15 cellular contexts compared by ENCODE assay signal in the genomic region with DNA sequence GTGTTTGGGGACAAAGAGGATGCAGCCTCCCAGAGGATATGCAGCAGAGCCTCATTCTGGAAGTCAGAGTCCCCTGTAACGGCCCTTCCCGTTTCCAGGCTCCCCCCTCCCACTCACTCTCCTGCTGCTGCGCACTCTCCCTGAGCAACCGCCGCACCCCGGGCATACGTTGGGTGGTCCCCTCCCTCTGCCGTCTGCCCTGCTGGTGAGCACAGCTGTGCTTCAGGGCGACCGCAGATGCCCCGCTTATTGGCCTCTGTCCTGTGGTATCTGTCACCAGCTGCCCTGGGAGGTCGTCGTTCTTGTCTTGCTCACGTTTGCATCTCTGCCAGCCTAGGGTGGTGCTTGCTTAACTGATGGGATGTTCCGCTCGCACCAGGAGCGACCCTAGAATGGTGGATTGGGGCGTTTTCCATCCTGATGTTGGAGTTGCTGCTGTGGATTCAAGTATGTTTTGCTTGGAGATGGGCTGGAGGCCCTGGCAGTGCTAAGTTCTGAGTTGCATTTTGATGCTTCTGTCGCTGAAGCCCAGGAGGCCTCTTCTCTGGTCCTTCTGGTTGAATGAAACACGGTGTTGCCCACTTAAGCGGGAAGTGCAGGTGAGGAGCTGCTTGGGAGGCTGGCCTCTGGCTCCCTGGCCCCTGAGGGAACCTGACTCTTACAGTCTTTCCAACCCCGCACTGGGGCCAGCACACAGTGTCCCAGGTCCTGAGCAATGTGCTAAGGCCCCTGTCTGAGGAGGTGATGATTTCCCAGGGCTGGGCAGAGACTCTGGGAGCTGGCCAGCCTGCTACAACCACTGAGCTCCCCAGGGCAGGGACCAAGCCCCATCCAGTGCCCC. TPM values are rescaled to one million over a fixed set of nuclear protein-coding genes. Genes with fewer than 3 reads are reported as not detected.
A peak's percentile ranks its signal among the peaks of the same experiment; 100 is the strongest.
DNase-seq lines count a peak whose midpoint lies in the region; TF ChIP-seq lines count a peak whose summit lies in the region.
"Had no signal": no experiment of that assay in that cellular context is flagged by ENCODE, and none has a peak within 500 bp of the region (broad histone marks: within the 10 kb centered on the region; RNA-seq: fewer than 3 reads in every experiment).

No MANE protein-coding gene starts in this region.

- H4K20me1 ChIP-seq in neural cell (ENCODE audit: insufficient read depth), result no peaks in the 10 kb centered on the region

- H3F3A ChIP-seq in neural cell (ENCODE audit: insufficient read depth, low read length, poor library complexity, severe bottlenecking), result no peaks in the 10 kb centered on the region

- H3K9me3 Mint-ChIP-seq in activated T-helper 2 cell treated with anti-CD3 and anti-CD28 coated beads, Interferon-gamma antibody, Interleukin-2, Interleukin-4, amounts not matched to agents 10 μg/mL and 5 μg/mL and 100 μg/mL, durations not matched to agents 14 hours and 24 hours and 36 hours, result no peaks in the 10 kb centered on the region

- WGBS in mesendoderm (ENCODE audit: extremely low coverage, insufficient coverage, low lambda C conversion rate), result no CpG with 5 or more reads among the region's 22 CpGs

- H2BK15ac ChIP-seq in mesendoderm (replicated peaks; ENCODE audit: low read depth), result no peak overlapping the region

- no peak overlapping the region for H2AFZ ChIP-seq in neural cell (ENCODE audit: low read depth, low read length)

- H3K56ac ChIP-seq in mesendoderm (ENCODE audit: low read length), result no peak overlapping the region

- no peak overlapping the region for H2BK5ac ChIP-seq in mesendoderm (ENCODE audit: low read length)

- no peaks in the 10 kb centered on the region for H3K27me3 Mint-ChIP-seq in activated T-helper 2 cell treated with anti-CD3 and anti-CD28 coated beads, Interferon-gamma antibody, Interleukin-2, Interleukin-4, amounts not matched to agents 10 μg/mL and 5 μg/mL and 100 μg/mL, durations not matched to agents 14 hours and 24 hours and 36 hours (ENCODE audit: low read depth)

- peaks cover 33% of the 10 kb centered on the region for H3K79me1 ChIP-seq in mesendoderm (ENCODE audit: low read length)

- H3K27me3 ChIP-seq in neural cell (ENCODE audit: insufficient read depth, low read depth, low read length) (no peaks in the 10 kb centered on the region), mesendoderm (ENCODE audit: insufficient read depth, low read length, poor library complexity) (no peaks in the 10 kb centered on the region)

- no peak overlapping the region for H3K23ac ChIP-seq in mesendoderm (ENCODE audit: low read length)

- CTCF ChIA-PET in HEK293 (lab: Yijun Ruan, JAX), result interaction anchor here (0.5 to 2.2 kb wide), 4 partner anchors 35 to 325 kb away, joined by 3 to 7 read pairs (median 4); no protein-coding TSS in a partner anchor

- no peaks in the 10 kb centered on the region for H3K9me3 ChIP-seq in HEK293 (ENCODE audit: control insufficient read depth, insufficient read depth, low read depth, low read length)
- H3K9me3 ChIP-seq in neural cell (ENCODE audit: low read length), result no peaks in the 10 kb centered on the region

- TF ChIP-seq EP300 in neural cell (conservative IDR thresholded peaks at IDR 0.05; ENCODE audit: poor library complexity, severe bottlenecking), result no peak

- no peaks in the 10 kb centered on the region for H3K9me2 ChIP-seq in neural cell (ENCODE audit: insufficient read depth, low read length)

- intact Hi-C loops in activated T-helper 2 cell treated with anti-CD3 and anti-CD28 coated beads, Interferon-gamma antibody, Interleukin-2, Interleukin-4, amounts not matched to agents 10 μg/mL and 5 μg/mL and 100 μg/mL, durations not matched to agents 14 hours and 24 hours and 36 hours (cut with micrococcal nuclease), result no loop called here

- H3K36me3 ChIP-seq in HEK293 (ENCODE audit: control insufficient read depth in 2 of 2, insufficient read depth in 1 of 2, low read length in 2 of 2), result peaks cover 0 to 42% of the 10 kb centered on the region in 2 experiments; a peak in 1 of 3 replicates
- H3K36me3 ChIP-seq in neural cell (ENCODE audit: insufficient read depth, low read length), result no peaks in the 10 kb centered on the region
- H3K36me3 ChIP-seq in mesendoderm (ENCODE audit: control insufficient read depth, insufficient read depth, low read length), result no peaks in the 10 kb centered on the region

- peaks cover 59% of the 10 kb centered on the region for H3K79me2 ChIP-seq in neural cell (replicated peaks; ENCODE audit: insufficient read depth, low read length)
- peaks cover 55% of the 10 kb centered on the region for H3K79me2 ChIP-seq in mesendoderm (ENCODE audit: control insufficient read depth, insufficient read depth, low read length)

- H2BK120ac ChIP-seq in mesendoderm (ENCODE audit: low read depth, low read length), result no peak overlapping the region

- no peak overlapping the region for H4K8ac ChIP-seq in mesendoderm (ENCODE audit: low read depth, low read length)

- H3K27ac Mint-ChIP-seq in activated T-helper 2 cell treated with anti-CD3 and anti-CD28 coated beads, Interferon-gamma antibody, Interleukin-2, Interleukin-4, amounts not matched to agents 10 μg/mL and 5 μg/mL and 100 μg/mL, durations not matched to agents 14 hours and 24 hours and 36 hours, result no peak overlapping the region

- H3K18ac ChIP-seq in mesendoderm (ENCODE audit: low read length), result no peak overlapping the region

- H3K27ac ChIP-seq in HEK293 (ENCODE audit: extremely low read depth, low read depth, low read length), result no peak overlapping the region
- H3K27ac ChIP-seq in neural cell (ENCODE audit: low read length), result no peak overlapping the region
- no peak overlapping the region for H3K27ac ChIP-seq in mesendoderm (ENCODE audit: low read depth, low read length)
- H3K27ac ChIP-seq: SK-N-MC had no signal

- POLR2A ChIA-PET in HEK293 (lab: Yijun Ruan, JAX), result interaction anchor here (1.2 kb wide), 1 partner anchor 226 kb away, joined by 7 read pairs; no protein-coding TSS in a partner anchor

- H3K4me3 Mint-ChIP-seq in activated T-helper 2 cell treated with anti-CD3 and anti-CD28 coated beads, Interferon-gamma antibody, Interleukin-2, Interleukin-4, amounts not matched to agents 10 μg/mL and 5 μg/mL and 100 μg/mL, durations not matched to agents 14 hours and 24 hours and 36 hours (ENCODE audit: low read depth), result peak overlapping the region; percentile 37

- peaks cover 20% of the 10 kb centered on the region for H3K4me1 Mint-ChIP-seq in activated T-helper 2 cell treated with anti-CD3 and anti-CD28 coated beads, Interferon-gamma antibody, Interleukin-2, Interleukin-4, amounts not matched to agents 10 μg/mL and 5 μg/mL and 100 μg/mL, durations not matched to agents 14 hours and 24 hours and 36 hours (ENCODE audit: low read depth)

- H2AK5ac ChIP-seq in mesendoderm (ENCODE audit: low read length), result no peak overlapping the region

- DNase-seq in CD1c-positive myeloid dendritic cell (ENCODE audit: extremely low spot score), result peak; percentile 59
- no peak for DNase-seq in activated T-helper 2 cell treated with anti-CD3 and anti-CD28 coated beads, Interferon-gamma antibody, Interleukin-2, Interleukin-4, amounts not matched to agents 10 μg/mL and 5 μg/mL and 100 μg/mL, durations not matched to agents 14 hours and 24 hours and 36 hours (ENCODE audit: low spot score)
- DNase-seq in cerebellum (ENCODE audit: low spot score), result no peak
- DNase-seq in NCI-H526 (lab: John Stamatoyannopoulos, UW), result no peak
- no peak for DNase-seq in mesendoderm
- DNase-seq in H4 (ENCODE audit: low spot score), result no peak
- DNase-seq: activated CD4-positive, alpha-beta T cell treated with anti-CD3 and anti-CD28 coated beads for 1 hour; effector CD8-positive, alpha-beta T cell; foreskin melanocyte; kidney; NCI-H1048 had no signal

- no peak overlapping the region for H3K4me2 ChIP-seq in neural cell (ENCODE audit: low read length)
- H3K4me2 ChIP-seq in mesendoderm (ENCODE audit: low read length), result no peak overlapping the region
- H3K4me2 ChIP-seq: smooth muscle cell had no signal

- H4K5ac ChIP-seq in mesendoderm (ENCODE audit: low read length), result no peak overlapping the region

- no peak overlapping the region for H3K4ac ChIP-seq in mesendoderm (ENCODE audit: low read depth, low read length)

- H3K9ac ChIP-seq in neural cell (ENCODE audit: low read length) (no peak overlapping the region), mesendoderm (ENCODE audit: low read length) (no peak overlapping the region)

- no peak for TF ChIP-seq RAD21 in neural cell (conservative IDR thresholded peaks at IDR 0.05)

- peaks cover 12% of the 10 kb centered on the region for H3K4me1 ChIP-seq in HEK293 (ENCODE audit: control insufficient read depth, insufficient read depth, low read length)
- H3K4me1 ChIP-seq in mesendoderm (ENCODE audit: control insufficient read depth, low read depth, low read length), result peaks cover 8% of the 10 kb centered on the region

- no peak overlapping the region for H3K4me3 ChIP-seq in HEK293 (ENCODE audit: low read depth, low read length)
- peak overlapping the region; percentile 83 for H3K4me3 ChIP-seq in neural cell (ENCODE audit: low read length)
- no peak overlapping the region for H3K4me3 ChIP-seq in mesendoderm (ENCODE audit: low read length)
- H3K4me3 ChIP-seq: SK-N-MC, smooth muscle cell had no signal

- H3K36me3 Mint-ChIP-seq in activated T-helper 2 cell treated with anti-CD3 and anti-CD28 coated beads, Interferon-gamma antibody, Interleukin-2, Interleukin-4, amounts not matched to agents 10 μg/mL and 5 μg/mL and 100 μg/mL, durations not matched to agents 14 hours and 24 hours and 36 hours (ENCODE audit: low read depth), result peaks cover 11% of the 10 kb centered on the region

- TF ChIP-seq CTCF in HEK293 (tag by site-specific recombination; IDR thresholded peaks at IDR 0.05) (no peak), neural cell (IDR thresholded peaks at IDR 0.05; ENCODE audit: poor library complexity, severe bottlenecking) (no peak)

RNA-seq across cellular contexts. Expression of a gene that starts 3.2 kb away (rescaled TPM):
- total RNA-seq in activated T-helper 2 cell treated with anti-CD3 and anti-CD28 coated beads, Interferon-gamma antibody, Interleukin-2, Interleukin-4, amounts not matched to agents 10 μg/mL and 5 μg/mL and 100 μg/mL, durations not matched to agents 14 hours and 24 hours and 36 hours, result 30.8 and 31.6 TPM in 2 replicates
- 7.3 and 9.2 TPM in 2 replicates for polyA plus RNA-seq in neural cell
- 14.9 and 18.5 TPM in 2 replicates for polyA minus RNA-seq in neural cell
- total RNA-seq in cerebellum, result 9.0 TPM
- 16.6 TPM for polyA plus RNA-seq in mesendoderm (2013, experiment 1 of 2)
- polyA plus RNA-seq in mesendoderm (2013, experiment 2 of 2), result 16.0 TPM
- total RNA-seq in H4 (2014; rRNA removed; shearing (Covaris generic)), result 3.9 and 5.0 TPM in 2 replicates

RNA-seq across cellular contexts. Expression of a gene that starts 52.6 kb away (rescaled TPM):
- 9.6 and 10.4 TPM in 2 replicates for total RNA-seq in activated T-helper 2 cell treated with anti-CD3 and anti-CD28 coated beads, Interferon-gamma antibody, Interleukin-2, Interleukin-4, amounts not matched to agents 10 μg/mL and 5 μg/mL and 100 μg/mL, durations not matched to agents 14 hours and 24 hours and 36 hours
- polyA plus RNA-seq in neural cell, result 14.8 and 19.1 TPM in 2 replicates
- polyA minus RNA-seq in neural cell, result 14.9 and 15.3 TPM in 2 replicates
- 5.4 TPM for total RNA-seq in cerebellum
- polyA plus RNA-seq in mesendoderm (2013, experiment 1 of 2), result 13.1 TPM
- polyA plus RNA-seq in mesendoderm (2013, experiment 2 of 2), result 13.0 TPM
- total RNA-seq in H4 (2014; rRNA removed; shearing (Covaris generic)), result 13.1 and 13.4 TPM in 2 replicates

RNA-seq across cellular contexts. Expression of a gene that starts 59.6 kb away (rescaled TPM):
- total RNA-seq in activated T-helper 2 cell treated with anti-CD3 and anti-CD28 coated beads, Interferon-gamma antibody, Interleukin-2, Interleukin-4, amounts not matched to agents 10 μg/mL and 5 μg/mL and 100 μg/mL, durations not matched to agents 14 hours and 24 hours and 36 hours, result 184 and 189 TPM in 2 replicates
- polyA plus RNA-seq in neural cell, result 4.2 and 4.5 TPM in 2 replicates
- 5.4 and 5.6 TPM in 2 replicates for polyA minus RNA-seq in neural cell
- total RNA-seq in cerebellum, result 5.2 TPM
- polyA plus RNA-seq in mesendoderm (2013, experiment 1 of 2), result 2.4 TPM
- 2.5 TPM for polyA plus RNA-seq in mesendoderm (2013, experiment 2 of 2)
- 2.3 and 3.1 TPM in 2 replicates for total RNA-seq in H4 (2014; rRNA removed; shearing (Covaris generic))

Comparison
In these comparisons a context has a peak if more than half of its experiments do, and no peak if none do; other contexts are left out.
1. RNA of a gene that starts 59.6 kb away (total RNA-seq): 184 to 189 TPM in activated T-helper 2 cell treated with anti-CD3 and anti-CD28 coated beads, Interferon-gamma antibody, Interleukin-2, Interleukin-4, amounts not matched to agents 10 μg/mL and 5 μg/mL and 100 μg/mL, durations not matched to agents 14 hours and 24 hours and 36 hours; 5.2 TPM in cerebellum (single experiment) and 2.3 to 3.1 TPM in H4; every median in the first group is over 10 times any median in the second.